33 cellular contexts compared by ENCODE assay signal in genomic region chr9:118510711-118511110, GRCh38.
"Had no signal": no experiment of that assay in that cellular context is flagged by ENCODE, and none has a peak within 500 bp of the region (broad histone marks: within the 10 kb centered on the region; RNA-seq: fewer than 3 reads in every experiment).

No MANE protein-coding gene starts in this region.

- H3K36me3 ChIP-seq: adrenal gland, ascending aorta, brain microvascular endothelial cell, breast epithelium, cardiac muscle cell had no signal

- ATAC-seq: activated naive CD4-positive, alpha-beta T cell treated with anti-CD3 and anti-CD28 coated beads, Interleukin-2, amount 50 U/mL, for 72 hours; activated naive CD8-positive, alpha-beta T cell treated with anti-CD3 and anti-CD28 coated beads, Interleukin-2, amount 50 U/mL, for 24 hours; activated T-cell treated with anti-CD3 and anti-CD28 coated beads, Interleukin-2, amount 50 U/mL, for 4 hours; activated T-cell treated with anti-CD3 and anti-CD28 coated beads, Interleukin-2, amount 50 U/mL, for 72 hours; activated T-helper 17 cell treated with anti-CD3 and anti-CD28 coated beads, Interleukin-2, amount 50 U/mL, for 72 hours; body of pancreas had no signal

- FAIRE-seq: astrocyte, bronchial epithelial cell had no signal

- H3K27me3 ChIP-seq: adrenal gland, ascending aorta, body of pancreas, brain microvascular endothelial cell, breast epithelium, cardiac muscle cell had no signal

- H3K27ac ChIP-seq: adrenal gland, ascending aorta, body of pancreas, brain microvascular endothelial cell, breast epithelium, cardiac muscle cell had no signal

- H3K4me3 ChIP-seq: adrenal gland, ascending aorta, body of pancreas, breast epithelium, cardiac muscle cell had no signal

- H3K4me1 ChIP-seq: adrenal gland, ascending aorta, body of pancreas, breast epithelium had no signal

- DNase-seq: activated effector memory CD4-positive, alpha-beta T cell treated with anti-CD3 and anti-CD28 coated beads, Interleukin-2, amount 50 U/mL, for 16 hours; activated effector memory CD4-positive, alpha-beta T cell treated with Interleukin-2 at 50 U/mL for 16 hours; activated gamma-delta T cell; activated gamma-delta T cell treated with Interleukin-2 at 50 U/mL for 16 hours; activated naive CD4-positive, alpha-beta T cell; activated naive CD4-positive, alpha-beta T cell treated with anti-CD3 and anti-CD28 coated beads for 36 hours; activated naive CD4-positive, alpha-beta T cell treated with anti-CD3 and anti-CD28 coated beads, Interleukin-2, amount 10 ng/mL, durations not matched to agents 7 days and 5 days; activated naive CD4-positive, alpha-beta T cell treated with anti-CD3 and anti-CD28 coated beads, Interleukin-2, amount 50 U/mL, for 16 hours; activated naive CD4-positive, alpha-beta T cell treated with Interleukin-2 at 50 U/mL for 16 hours; activated naive CD8-positive, alpha-beta T cell treated with anti-CD3 and anti-CD28 coated beads for 36 hours; activated naive CD8-positive, alpha-beta T cell treated with anti-CD3 and anti-CD28 coated beads, Interleukin-2, amount 10 ng/mL, durations not matched to agents 7 days and 5 days; activated naive CD8-positive, alpha-beta T cell treated with anti-CD3 and anti-CD28 coated beads, Interleukin-2, amount 50 U/mL, for 24 hours; activated T-cell treated with anti-CD3 and anti-CD28 coated beads, Interleukin-2, amount 50 U/mL, for 1 hour; activated T-cell treated with anti-CD3 and anti-CD28 coated beads, Interleukin-2, amount 50 U/mL, for 24 hours; activated T-cell treated with anti-CD3 and anti-CD28 coated beads, Interleukin-2, amount 50 U/mL, for 4 hours; activated T-cell treated with anti-CD3 and anti-CD28 coated beads, Interleukin-2, amount 50 U/mL, for 48 hours; activated T-cell treated with anti-CD3 and anti-CD28 coated beads, Interleukin-2, amount 50 U/mL, for 72 hours; adrenal gland; amniotic stem cell; amygdala; anterior cingulate cortex; aorta; body of pancreas; brain microvascular endothelial cell; central memory CD4-positive, alpha-beta T cell; cerebellar nuclear complex had no signal

- H3K9me3 ChIP-seq: adrenal gland, ascending aorta, body of pancreas, breast epithelium had no signal
